8 cellular contexts compared by ENCODE assay signal in genomic region chr22:31348009-31348337, GRCh38. TPM values are rescaled to one million over a fixed set of nuclear protein-coding genes. Genes with fewer than 3 reads are reported as not detected.
DNase-seq lines count a peak whose midpoint lies in the region; ATAC-seq and TF ChIP-seq lines count a peak whose summit lies in the region.
"Not testable (repeated sequence)": the region's sequence is repeated elsewhere in the genome, so short reads cannot be mapped to it uniquely, and the experiment has no call there.

No MANE protein-coding gene starts in this region.

- H3K4me1 ChIP-seq in DND-41 (ENCODE audit: insufficient read depth, low read length) = peaks cover 36% of the 10 kb centered on the region
- H3K4me1 ChIP-seq in mesendoderm (ENCODE audit: control insufficient read depth, low read depth, low read length); urinary bladder (ENCODE audit: insufficient read depth): not testable (repeated sequence)

- peak overlapping the region; percentile 63 for H2BK5ac ChIP-seq in mesendoderm (ENCODE audit: low read length)

- H2AK5ac ChIP-seq in mesendoderm (ENCODE audit: low read length) = peak overlapping the region; percentile 92

- H3K4me3 ChIP-seq in DND-41 (ENCODE audit: low read depth in 1 of 2, low read length in 2 of 2) = peak overlapping the region; percentile 76 to 88; a peak in 3 of 4 replicates
- peak overlapping the region; percentile 75 for H3K4me3 ChIP-seq in NB4 (ENCODE audit: low read depth, low read length)
- peak overlapping the region; percentile 59 to 66 for H3K4me3 ChIP-seq in cardiac fibroblast (replicated peaks in 1 of 2; ENCODE audit: low read depth in 2 of 2, low read length in 2 of 2)
- H3K4me3 ChIP-seq in fibroblast of villous mesenchyme (ENCODE audit: low read depth, low read length) = peak overlapping the region; percentile 70
- H3K4me3 ChIP-seq in mesendoderm (ENCODE audit: low read length) = peak overlapping the region; percentile 68
- peak overlapping the region; percentile 58 for H3K4me3 ChIP-seq in retinal pigment epithelial cell (ENCODE audit: low read length)
- peak overlapping the region; percentile 84 for H3K4me3 ChIP-seq in urinary bladder (ENCODE audit: low read depth, low read length)

- not testable (repeated sequence) for H2BK15ac ChIP-seq in mesendoderm (replicated peaks; ENCODE audit: low read depth)

- peak overlapping the region; percentile 83 for H3K4me2 ChIP-seq in DND-41 (ENCODE audit: insufficient read depth, low read length)
- peak overlapping the region; percentile 96 for H3K4me2 ChIP-seq in mesendoderm (ENCODE audit: low read length)

- H4K5ac ChIP-seq in mesendoderm (ENCODE audit: low read length) = peak overlapping the region; percentile 54

- not testable (repeated sequence) for H3K27me3 ChIP-seq in DND-41 (ENCODE audit: insufficient read depth, low read length, poor library complexity); mesendoderm (ENCODE audit: insufficient read depth, low read length, poor library complexity)

- peak overlapping the region; percentile 86 for H3K56ac ChIP-seq in mesendoderm (ENCODE audit: low read length)

- H3K36me3 Mint-ChIP-seq in activated CD8-positive, alpha-beta T cell treated with anti-CD3 and anti-CD28 coated beads, Interleukin-2, amount 10 ng/mL, durations not matched to agents 7 days and 5 days (ENCODE audit: low read depth) = peaks cover 24% of the 10 kb centered on the region

- TF ChIP-seq CTCF in DND-41 (IDR thresholded peaks at IDR 0.05; ENCODE audit: borderline replicate concordance, extremely low read depth, low read length, poor library complexity, severe bottlenecking); NB4 (IDR thresholded peaks at IDR 0.05; ENCODE audit: low read depth, low read length); cardiac fibroblast (IDR thresholded peaks at IDR 0.05; ENCODE audit: low read depth, low read length); fibroblast of villous mesenchyme (IDR thresholded peaks at IDR 0.05; ENCODE audit: insufficient read depth, low read depth, low read length); retinal pigment epithelial cell (conservative IDR thresholded peaks at IDR 0.05; ENCODE audit: low read depth, low read length): not testable (repeated sequence)

- H3K4me3 Mint-ChIP-seq in activated CD8-positive, alpha-beta T cell treated with anti-CD3 and anti-CD28 coated beads, Interleukin-2, amount 10 ng/mL, durations not matched to agents 7 days and 5 days = peak overlapping the region; percentile 82

- H3K9me3 ChIP-seq in DND-41 (ENCODE audit: insufficient read depth, low read length, severe bottlenecking) = not testable (repeated sequence)

- peak overlapping the region; percentile 38 for H3K4ac ChIP-seq in mesendoderm (ENCODE audit: low read depth, low read length)

- H2BK120ac ChIP-seq in mesendoderm (ENCODE audit: low read depth, low read length) = not testable (repeated sequence)

- not testable (repeated sequence) for H3K27me3 Mint-ChIP-seq in activated CD8-positive, alpha-beta T cell treated with anti-CD3 and anti-CD28 coated beads, Interleukin-2, amount 10 ng/mL, durations not matched to agents 7 days and 5 days (ENCODE audit: low read depth)

- ATAC-seq in DND-41 (ENCODE audit: insufficient read depth, low read depth); activated CD8-positive, alpha-beta T cell treated with anti-CD3 and anti-CD28 coated beads, Interleukin-2, amount 10 ng/mL, durations not matched to agents 7 days and 5 days: not testable (repeated sequence)

- CTCF ChIA-PET in activated CD8-positive, alpha-beta T cell treated with anti-CD3 and anti-CD28 coated beads, Interleukin-2, amount 10 ng/mL, durations not matched to agents 7 days and 5 days (lab: Charles Lee) = interaction anchor here (1.9 to 2.1 kb wide), 2 partner anchors 48 to 136 kb away, joined by 4 to 5 read pairs; partner anchors contain the start of gene LIMK2

- H4K20me1 ChIP-seq in DND-41 (ENCODE audit: insufficient read depth, low read length) = peaks cover 28% of the 10 kb centered on the region

- WGBS in mesendoderm (ENCODE audit: extremely low coverage, insufficient coverage, low lambda C conversion rate) = no CpG with 5 or more reads among the region's 16 CpGs
- WGBS in urinary bladder = 74% methylated on average over 16 of the region's 16 CpGs

- H3K4me1 Mint-ChIP-seq in activated CD8-positive, alpha-beta T cell treated with anti-CD3 and anti-CD28 coated beads, Interleukin-2, amount 10 ng/mL, durations not matched to agents 7 days and 5 days (ENCODE audit: low read depth) = peaks cover 30% of the 10 kb centered on the region

- H3K9ac ChIP-seq in DND-41 (ENCODE audit: low read depth, low read length) = peak overlapping the region; percentile 99
- H3K9ac ChIP-seq in mesendoderm (ENCODE audit: low read length) = peak overlapping the region; percentile 82

- H3K18ac ChIP-seq in mesendoderm (ENCODE audit: low read length) = peak overlapping the region; percentile 84

- POLR2A ChIA-PET in activated CD8-positive, alpha-beta T cell treated with anti-CD3 and anti-CD28 coated beads, Interleukin-2, amount 10 ng/mL, durations not matched to agents 7 days and 5 days (lab: Charles Lee) = interaction anchor here (2.2 kb wide), 2 partner anchors 51 to 57 kb away, joined by 24 to 43 read pairs; partner anchors contain the start of genes DRG1 and PIK3IP1

- not testable (repeated sequence) for DNase-seq in DND-41; NB4 (ENCODE audit: low read depth); activated CD8-positive, alpha-beta T cell treated with anti-CD3 and anti-CD28 coated beads, Interleukin-2, amount 10 ng/mL, durations not matched to agents 7 days and 5 days; cardiac fibroblast (ENCODE audit: low read depth in 2 of 2); fibroblast of villous mesenchyme (ENCODE audit: low read depth); mesendoderm; retinal pigment epithelial cell (ENCODE audit: low read depth)

- H3K9me3 Mint-ChIP-seq in activated CD8-positive, alpha-beta T cell treated with anti-CD3 and anti-CD28 coated beads, Interleukin-2, amount 10 ng/mL, durations not matched to agents 7 days and 5 days (ENCODE audit: insufficient read depth) = not testable (repeated sequence)

- H3K79me2 ChIP-seq in DND-41 (ENCODE audit: insufficient read depth, low read length) (peaks cover 45% of the 10 kb centered on the region), mesendoderm (ENCODE audit: control insufficient read depth, insufficient read depth, low read length) (peaks cover 29% of the 10 kb centered on the region)

- H3K36me3 ChIP-seq in DND-41 (ENCODE audit: insufficient read depth, low read length) = peaks cover 28% of the 10 kb centered on the region
- not testable (repeated sequence) for H3K36me3 ChIP-seq in mesendoderm (ENCODE audit: control insufficient read depth, insufficient read depth, low read length); urinary bladder (ENCODE audit: insufficient read depth)

- peak overlapping the region; percentile 97 for H3K23ac ChIP-seq in mesendoderm (ENCODE audit: low read length)

- peak overlapping the region; percentile 92 for H2AFZ ChIP-seq in DND-41 (ENCODE audit: low read depth, low read length)

- peak overlapping the region; percentile 88 for H3K27ac Mint-ChIP-seq in activated CD8-positive, alpha-beta T cell treated with anti-CD3 and anti-CD28 coated beads, Interleukin-2, amount 10 ng/mL, durations not matched to agents 7 days and 5 days

- H3K79me1 ChIP-seq in mesendoderm (ENCODE audit: low read length) = not testable (repeated sequence)

- not testable (repeated sequence) for H4K8ac ChIP-seq in mesendoderm (ENCODE audit: low read depth, low read length)

- H3K27ac ChIP-seq in DND-41 (ENCODE audit: low read length) = peak overlapping the region; percentile 97
- H3K27ac ChIP-seq in mesendoderm (ENCODE audit: low read depth, low read length) = peak overlapping the region; percentile 84
- H3K27ac ChIP-seq in urinary bladder (ENCODE audit: low read depth) = not testable (repeated sequence)

- not testable (repeated sequence) for TF ChIP-seq POLR2A in NB4 (IDR thresholded peaks at IDR 0.05; ENCODE audit: extremely low read depth, insufficient read length)

RNA-seq across cellular contexts. Expression of gene PATZ1, which starts 1.8 kb away (rescaled TPM):
- 10 to 100 TPM; 31.0 to 31.6 TPM for total RNA-seq in activated CD8-positive, alpha-beta T cell treated with anti-CD3 and anti-CD28 coated beads, Interleukin-2, amount 10 ng/mL, durations not matched to agents 7 days and 5 days
- total RNA-seq in fibroblast of villous mesenchyme (15.1 and 19.0 TPM in 2 replicates), urinary bladder (17.6 TPM)
- polyA plus RNA-seq in mesendoderm (2013, experiment 1 of 2) = 61.5 TPM
- 60.5 TPM for polyA plus RNA-seq in mesendoderm (2013, experiment 2 of 2)
- polyA plus RNA-seq in urinary bladder = 25.6 TPM

RNA-seq across cellular contexts. Expression of gene DRG1, which starts 51.4 kb away (rescaled TPM):
- 10 to 100 TPM; 84.0 to 91.4 TPM for total RNA-seq in activated CD8-positive, alpha-beta T cell treated with anti-CD3 and anti-CD28 coated beads, Interleukin-2, amount 10 ng/mL, durations not matched to agents 7 days and 5 days
- total RNA-seq in fibroblast of villous mesenchyme (75.4 and 92.8 TPM in 2 replicates), urinary bladder (45.0 TPM)
- 102 TPM for polyA plus RNA-seq in mesendoderm (2013, experiment 1 of 2)
- 102 TPM for polyA plus RNA-seq in mesendoderm (2013, experiment 2 of 2)
- polyA plus RNA-seq in urinary bladder = 44.1 TPM

RNA-seq across cellular contexts. Expression of gene PIK3IP1, which starts 55.7 kb away (rescaled TPM):
- total RNA-seq in activated CD8-positive, alpha-beta T cell treated with anti-CD3 and anti-CD28 coated beads, Interleukin-2, amount 10 ng/mL, durations not matched to agents 7 days and 5 days = 10 to 100 TPM; 13.2 to 16.1 TPM
- total RNA-seq in fibroblast of villous mesenchyme (11.2 and 18.0 TPM in 2 replicates), urinary bladder (19.5 TPM)
- 0.51 TPM for polyA plus RNA-seq in mesendoderm (2013, experiment 1 of 2)
- polyA plus RNA-seq in mesendoderm (2013, experiment 2 of 2) = 0.53 TPM
- 29.2 TPM for polyA plus RNA-seq in urinary bladder
